In the genomic region with DNA sequence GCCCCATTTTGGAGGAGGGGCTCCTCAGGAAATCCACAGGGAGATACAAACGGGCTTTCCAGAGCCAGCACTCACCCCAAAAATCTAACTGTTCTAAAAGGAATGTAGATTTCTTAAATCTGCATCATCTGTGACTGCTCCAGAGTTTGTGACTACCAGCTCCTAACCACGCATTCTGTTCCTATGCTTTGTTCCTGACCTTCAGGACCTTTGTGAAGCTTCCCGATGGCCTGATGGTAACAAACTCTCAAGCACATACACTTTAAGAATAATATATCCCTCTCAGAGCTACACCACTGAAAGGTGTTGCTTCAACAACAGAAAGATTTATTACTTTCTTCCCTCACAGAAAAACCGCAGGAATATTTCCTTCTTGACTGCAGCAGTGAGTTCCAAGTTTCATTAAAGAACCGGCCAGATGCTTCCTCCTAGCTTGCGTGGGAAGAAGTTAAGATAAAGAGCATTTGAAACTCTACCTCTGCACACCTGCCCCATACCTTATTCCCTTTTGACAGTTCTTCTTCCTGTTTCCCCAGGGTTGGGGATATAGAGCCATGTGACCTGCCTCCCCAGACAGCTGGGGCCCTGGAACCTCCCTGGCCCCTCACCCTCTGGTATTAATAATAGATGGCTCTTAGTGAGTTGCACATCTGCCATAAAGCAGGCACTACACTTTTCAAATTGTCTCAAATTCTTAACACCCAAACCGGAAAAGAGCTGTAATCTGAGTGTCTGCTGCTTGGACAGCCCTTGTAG, we compare ENCODE assay signal across 8 cellular contexts. TPM values are rescaled to one million over a fixed set of nuclear protein-coding genes. Genes with fewer than 3 reads are reported as not detected.
DNase-seq lines count a peak whose midpoint lies in the region; ATAC-seq and TF ChIP-seq lines count a peak whose summit lies in the region.

No MANE protein-coding gene starts in this region.

- H3K27ac Mint-ChIP-seq in activated T-helper 1 cell treated with anti-CD3 and anti-CD28 coated beads, Interleukin-12 subunit alpha, Interleukin-12 subunit beta, Interleukin-2, Interleukin-4 antibody, amounts not matched to agents 30 ng/mL and 10 ng/mL and 1 ng/mL, durations not matched to agents 14 hours and 24 hours and 36 hours = peak overlapping the region; percentile 67
- H3K27ac Mint-ChIP-seq in nephron progenitor cell = peak overlapping the region; percentile 78

- intact Hi-C loops in activated T-helper 1 cell treated with anti-CD3 and anti-CD28 coated beads, Interleukin-12 subunit alpha, Interleukin-12 subunit beta, Interleukin-2, Interleukin-4 antibody, amounts not matched to agents 30 ng/mL and 10 ng/mL and 1 ng/mL, durations not matched to agents 14 hours and 24 hours and 36 hours (cut with micrococcal nuclease) = no loop called here

- no peaks in the 10 kb centered on the region for H3K27me3 Mint-ChIP-seq in activated T-helper 1 cell treated with anti-CD3 and anti-CD28 coated beads, Interleukin-12 subunit alpha, Interleukin-12 subunit beta, Interleukin-2, Interleukin-4 antibody, amounts not matched to agents 30 ng/mL and 10 ng/mL and 1 ng/mL, durations not matched to agents 14 hours and 24 hours and 36 hours (ENCODE audit: insufficient read depth)
- H3K27me3 Mint-ChIP-seq in nephron progenitor cell (ENCODE audit: low read depth, poor library complexity) = no peaks in the 10 kb centered on the region

- peaks cover 3% of the 10 kb centered on the region for H3K36me3 Mint-ChIP-seq in activated T-helper 1 cell treated with anti-CD3 and anti-CD28 coated beads, Interleukin-12 subunit alpha, Interleukin-12 subunit beta, Interleukin-2, Interleukin-4 antibody, amounts not matched to agents 30 ng/mL and 10 ng/mL and 1 ng/mL, durations not matched to agents 14 hours and 24 hours and 36 hours (ENCODE audit: low read depth)
- H3K36me3 Mint-ChIP-seq in nephron progenitor cell (ENCODE audit: low read depth) = no peaks in the 10 kb centered on the region

- H3K9me3 Mint-ChIP-seq in activated T-helper 1 cell treated with anti-CD3 and anti-CD28 coated beads, Interleukin-12 subunit alpha, Interleukin-12 subunit beta, Interleukin-2, Interleukin-4 antibody, amounts not matched to agents 30 ng/mL and 10 ng/mL and 1 ng/mL, durations not matched to agents 14 hours and 24 hours and 36 hours = no peaks in the 10 kb centered on the region
- H3K9me3 Mint-ChIP-seq in nephron progenitor cell = no peaks in the 10 kb centered on the region

- TF ChIP-seq CTCF in nephron progenitor cell (IDR thresholded peaks at IDR 0.05) = no peak

- H3K4me1 Mint-ChIP-seq in activated T-helper 1 cell treated with anti-CD3 and anti-CD28 coated beads, Interleukin-12 subunit alpha, Interleukin-12 subunit beta, Interleukin-2, Interleukin-4 antibody, amounts not matched to agents 30 ng/mL and 10 ng/mL and 1 ng/mL, durations not matched to agents 14 hours and 24 hours and 36 hours (ENCODE audit: low read depth) = peaks cover 94% of the 10 kb centered on the region
- H3K4me1 Mint-ChIP-seq in nephron progenitor cell = peaks cover 84% of the 10 kb centered on the region

- DNase-seq in GF-D8 (lab: John Stamatoyannopoulos, UW) = peak; percentile 65
- no peak for DNase-seq in activated T-helper 1 cell treated with anti-CD3 and anti-CD28 coated beads, Interleukin-12 subunit alpha, Interleukin-12 subunit beta, Interleukin-2, Interleukin-4 antibody, amounts not matched to agents 30 ng/mL and 10 ng/mL and 1 ng/mL, durations not matched to agents 14 hours and 24 hours and 36 hours (ENCODE audit: low spot score)
- no peak for DNase-seq in nephron progenitor cell
- no peak for DNase-seq in hypothalamus (lab: John Stamatoyannopoulos, UW)
- DNase-seq in stimulated activated CD4-positive, alpha-beta T cell treated with anti-CD3 and anti-CD28 coated beads, Interleukin-4, amount 100 ng/mL, for 1 hour = no peak
- DNase-seq in germinal center (ENCODE audit: low spot score) = no peak

- peak; percentile 18 for ATAC-seq in HG03354 (IDR thresholded peaks at IDR 0.05; ENCODE audit: poor library complexity, severe bottlenecking, unreplicated experiment)
- ATAC-seq in GM18517 (IDR thresholded peaks at IDR 0.05; ENCODE audit: unreplicated experiment) = no peak

- peak overlapping the region; percentile 51 for H3K4me3 Mint-ChIP-seq in activated T-helper 1 cell treated with anti-CD3 and anti-CD28 coated beads, Interleukin-12 subunit alpha, Interleukin-12 subunit beta, Interleukin-2, Interleukin-4 antibody, amounts not matched to agents 30 ng/mL and 10 ng/mL and 1 ng/mL, durations not matched to agents 14 hours and 24 hours and 36 hours
- H3K4me3 Mint-ChIP-seq in nephron progenitor cell = peak overlapping the region; percentile 42

RNA-seq across cellular contexts. Expression of a gene that starts 40.2 kb away (rescaled TPM):
- 56.7 and 58.9 TPM in 2 replicates for total RNA-seq in activated T-helper 1 cell treated with anti-CD3 and anti-CD28 coated beads, Interleukin-12 subunit alpha, Interleukin-12 subunit beta, Interleukin-2, Interleukin-4 antibody, amounts not matched to agents 30 ng/mL and 10 ng/mL and 1 ng/mL, durations not matched to agents 14 hours and 24 hours and 36 hours
